In genomic region chr20:40962733-40963504, GRCh38 we compare ENCODE assay signal across 8 cellular contexts.
A peak's percentile ranks its signal among the peaks of the same experiment; 100 is the strongest.
DNase-seq lines count a peak whose midpoint lies in the region; ATAC-seq and TF ChIP-seq lines count a peak whose summit lies in the region.

No MANE protein-coding gene starts in this region.

- no peaks in the 10 kb centered on the region for H3K9me3 Mint-ChIP-seq in central memory CD8-positive, alpha-beta T cell

- H3K27ac Mint-ChIP-seq in central memory CD8-positive, alpha-beta T cell (ENCODE audit: low read depth), result no peak overlapping the region

- TF ChIP-seq CTCF in GM06990 (IDR thresholded peaks at IDR 0.05; ENCODE audit: insufficient read depth, low read length, poor library complexity, severe bottlenecking), result peak; percentile 88

- peak; percentile 50 for DNase-seq in GM06990 (ENCODE audit: extremely low read depth, insufficient read length)
- DNase-seq in NCI-H2196 treated with DMSO at 0.1 percent for 48 hours (lab: John Stamatoyannopoulos, UW; ENCODE audit: unreplicated experiment), result peak; percentile 55
- peak; percentile 66 for DNase-seq in central memory CD8-positive, alpha-beta T cell (ENCODE audit: low spot score in 2 of 2)
- DNase-seq in left kidney (ENCODE audit: low read depth, low spot score), result peak; percentile 85
- peak; percentile 75 for DNase-seq in stimulated activated CD4-positive, alpha-beta T cell treated with anti-CD3 and anti-CD28 coated beads, Interleukin-4, amount 100 ng/mL, for 24 hours

- ATAC-seq in HG02885 (IDR thresholded peaks at IDR 0.05; ENCODE audit: poor library complexity, unreplicated experiment) (peak; percentile 75), GM21717 (IDR thresholded peaks at IDR 0.05; ENCODE audit: unreplicated experiment) (no peak)
- ATAC-seq in activated CD4-positive, CD25-positive, alpha-beta regulatory T cell treated with anti-CD3 and anti-CD28 coated beads, Interleukin-2, amount 50 U/mL, for 24 hours, result peak; percentile 79 to 81
- ATAC-seq in central memory CD8-positive, alpha-beta T cell (replicated peaks; ENCODE audit: extremely low read depth, poor library complexity, severe bottlenecking), result peak; percentile 90

- H3K27me3 ChIP-seq in GM06990 (replicated peaks; ENCODE audit: control insufficient read depth, insufficient read depth, low read length), result no peaks in the 10 kb centered on the region; the same call in none of the 2 replicates

- H3K4me1 Mint-ChIP-seq in central memory CD8-positive, alpha-beta T cell, result peaks cover 11% of the 10 kb centered on the region

- no peaks in the 10 kb centered on the region for H3K36me3 Mint-ChIP-seq in central memory CD8-positive, alpha-beta T cell (ENCODE audit: insufficient read depth)

- H3K4me3 ChIP-seq in GM06990 (replicated peaks; ENCODE audit: low read depth, low read length), result no peak overlapping the region

- no peaks in the 10 kb centered on the region for H3K36me3 ChIP-seq in GM06990 (ENCODE audit: control insufficient read depth, insufficient read depth, low read length)

- no peaks in the 10 kb centered on the region for H3K27me3 Mint-ChIP-seq in central memory CD8-positive, alpha-beta T cell

- H3K4me3 Mint-ChIP-seq in central memory CD8-positive, alpha-beta T cell, result no peak overlapping the region
